20 cellular contexts compared by ENCODE assay signal in the genomic region with DNA sequence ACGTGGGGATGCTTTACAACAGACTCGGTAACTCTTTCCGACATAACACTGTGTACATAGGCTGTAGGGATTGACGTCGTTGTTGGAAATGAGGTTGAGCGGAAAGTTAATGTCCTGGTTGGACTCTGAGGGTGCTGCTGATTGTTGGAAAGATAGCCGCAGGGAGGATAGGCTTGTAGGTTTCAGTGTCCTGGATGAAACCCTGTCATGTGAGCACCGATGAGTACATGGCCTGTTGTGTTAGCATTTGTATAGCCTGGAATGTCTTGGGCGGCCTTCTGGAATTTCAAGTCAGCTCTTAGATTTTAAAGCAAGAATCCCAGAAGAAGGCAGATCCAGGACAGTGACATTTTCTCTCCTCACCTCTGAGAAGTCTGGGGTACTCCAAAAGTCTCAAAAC.
DNase-seq lines count a peak whose midpoint lies in the region; ATAC-seq and TF ChIP-seq lines count a peak whose summit lies in the region.
"Had no signal": no experiment of that assay in that cellular context is flagged by ENCODE, and none has a peak within 500 bp of the region (broad histone marks: within the 10 kb centered on the region; RNA-seq: fewer than 3 reads in every experiment).

No MANE protein-coding gene starts in this region.

- BruUV-seq in PC-3 (replicated peaks; lab: Mats Ljungman, UMichigan), result no TSS peak

- no peak for DNase-seq in CD4-positive, alpha-beta T cell
- peak; percentile 92 for DNase-seq in SK-MEL-5 (ENCODE audit: low read depth, low spot score)
- DNase-seq in glutamatergic neuron, result no peak
- DNase-seq in neural progenitor cell (ENCODE audit: low spot score), result peak; percentile 59
- no peak for DNase-seq in PC-3
- no peak for DNase-seq in ecto neural progenitor cell (ENCODE audit: low spot score)
- DNase-seq in effector CD8-positive, alpha-beta T cell (lab: John Stamatoyannopoulos, UW), result no peak
- DNase-seq: activated naive CD8-positive, alpha-beta T cell treated with anti-CD3 and anti-CD28 coated beads, Interleukin-2, amount 50 U/mL, for 24 hours; HCEC 1CT; heart right ventricle; Kasumi-1; lower lobe of right lung; NCI-H1694; NCI-H524; PC-9; stimulated activated naive CD8-positive, alpha-beta T cell treated with anti-CD3 and anti-CD28 coated beads, Interleukin-15, Interleukin-2, amounts not matched to agents 100 U/mL and 50 U/mL, for 24 hours; uterus; WERI-Rb-1 had no signal

- no peaks in the 10 kb centered on the region for H3K9me3 Mint-ChIP-seq in CD4-positive, alpha-beta T cell
- H3K9me3 Mint-ChIP-seq in glutamatergic neuron (ENCODE audit: unreplicated experiment) (peaks cover 8% of the 10 kb centered on the region), neural progenitor cell (peaks cover 5% of the 10 kb centered on the region)
- H3K9me3 Mint-ChIP-seq: activated naive CD8-positive, alpha-beta T cell treated with anti-CD3 and anti-CD28 coated beads, Interleukin-2, amount 50 U/mL, for 24 hours had no signal

- CTCF ChIA-PET in CD4-positive, alpha-beta T cell (lab: Charles Lee), result interaction anchor here (1.2 kb wide), 1 partner anchor 11 kb away, joined by 3 read pairs; no protein-coding TSS in a partner anchor
- CTCF ChIA-PET in PC-3 (lab: Charles Lee), result no interaction called here

- H3F3A ChIP-seq in neural progenitor cell (ENCODE audit: low read depth), result peaks cover 24% of the 10 kb centered on the region
- no peaks in the 10 kb centered on the region for H3F3A ChIP-seq in PC-3 (ENCODE audit: low read length, unreplicated experiment)

- H3K4me1 ChIP-seq in neural progenitor cell, result peaks cover 22% of the 10 kb centered on the region
- no peaks in the 10 kb centered on the region for H3K4me1 ChIP-seq in PC-3 (ENCODE audit: insufficient read depth, low read length)
- H3K4me1 ChIP-seq: uterus had no signal

- H3K9ac ChIP-seq in neural progenitor cell, result no peak overlapping the region
- H3K9ac ChIP-seq in PC-3 (ENCODE audit: low read length), result no peak overlapping the region

- no peak for ATAC-seq in CD4-positive, alpha-beta T cell (ENCODE audit: poor library complexity)
- ATAC-seq in PC-3 (no peak), SK-N-SH treated with all-trans-retinoic acid at 6 μM for 48 hours (no peak)
- ATAC-seq: activated naive CD8-positive, alpha-beta T cell treated with anti-CD3 and anti-CD28 coated beads, Interleukin-2, amount 50 U/mL, for 24 hours; heart right ventricle; stimulated activated naive CD8-positive, alpha-beta T cell treated with anti-CD3 and anti-CD28 coated beads, Interleukin-15, Interleukin-2, amounts not matched to agents 100 U/mL and 50 U/mL, for 24 hours had no signal

- H3K4me1 Mint-ChIP-seq in CD4-positive, alpha-beta T cell (ENCODE audit: low read depth), result peaks cover 15% of the 10 kb centered on the region
- H3K4me1 Mint-ChIP-seq in glutamatergic neuron (ENCODE audit: low read depth, unreplicated experiment) (peaks cover 16% of the 10 kb centered on the region), neural progenitor cell (peaks cover 9% of the 10 kb centered on the region)

- H2AFZ ChIP-seq in neural progenitor cell (replicated peaks) (no peak overlapping the region), PC-3 (ENCODE audit: low read length) (no peak overlapping the region)
- H2AFZ ChIP-seq: PC-9 had no signal

- H3K27me3 ChIP-seq in CD4-positive, alpha-beta T cell (ENCODE audit: control insufficient read depth, insufficient read depth, low read length), result no peaks in the 10 kb centered on the region
- H3K27me3 ChIP-seq in neural progenitor cell, result no peaks in the 10 kb centered on the region
- no peaks in the 10 kb centered on the region for H3K27me3 ChIP-seq in PC-3 (ENCODE audit: low read length)
- H3K27me3 ChIP-seq: heart right ventricle, uterus had no signal

- no peak overlapping the region for H3K27ac ChIP-seq in CD4-positive, alpha-beta T cell (ENCODE audit: low read depth, low read length)
- H3K27ac ChIP-seq in neural progenitor cell (no peak overlapping the region), PC-3 (ENCODE audit: low read length) (no peak overlapping the region)
- H3K27ac ChIP-seq: heart right ventricle, lower lobe of right lung, PC-9, uterus, WERI-Rb-1 had no signal

- in situ Hi-C loops in SK-MEL-5 (cut with HindIII; ENCODE audit: low pct_unique_long_range_greater_than_20kb, low sequenced_read_pairs), result no loop called here

- H3K4me3 ChIP-seq in neural progenitor cell (no peak overlapping the region), PC-3 (ENCODE audit: low read length) (no peak overlapping the region)
- H3K4me3 ChIP-seq: heart right ventricle, lower lobe of right lung, PC-9, skin epidermis, uterus had no signal

- no peak for TF ChIP-seq CTCF in CD4-positive, alpha-beta T cell (IDR thresholded peaks at IDR 0.05)
- TF ChIP-seq CTCF in glutamatergic neuron (IDR thresholded peaks at IDR 0.05; ENCODE audit: partially characterized antibody, unreplicated experiment) (no peak), neural progenitor cell (IDR thresholded peaks at IDR 0.05) (no peak), PC-3 (conservative IDR thresholded peaks at IDR 0.05; ENCODE audit: low read depth, low read length) (no peak)

- POLR2A ChIA-PET in CD4-positive, alpha-beta T cell (lab: Charles Lee), result interaction anchor here (0.7 kb wide), 1 partner anchor 331 kb away, joined by 3 read pairs; no protein-coding TSS in a partner anchor
- POLR2A ChIA-PET in PC-3 (lab: Charles Lee; ENCODE audit: unreplicated experiment), result no interaction called here

- H3K4me2 ChIP-seq in neural progenitor cell, result peak overlapping the region; percentile 41
- H3K4me2 ChIP-seq in PC-3 (ENCODE audit: low read length), result no peak overlapping the region
- H3K4me2 ChIP-seq: PC-9 had no signal

- H3K79me2 ChIP-seq in neural progenitor cell (ENCODE audit: low read depth) (peaks cover 11% of the 10 kb centered on the region), PC-3 (ENCODE audit: low read length) (no peaks in the 10 kb centered on the region)

- peak overlapping the region; percentile 60 for H3K27ac Mint-ChIP-seq in CD4-positive, alpha-beta T cell
- H3K27ac Mint-ChIP-seq in glutamatergic neuron (ENCODE audit: unreplicated experiment) (peak overlapping the region; percentile 22), neural progenitor cell (peak overlapping the region; percentile 47)

- no peaks in the 10 kb centered on the region for H3K27me3 Mint-ChIP-seq in CD4-positive, alpha-beta T cell
- H3K27me3 Mint-ChIP-seq in glutamatergic neuron (ENCODE audit: unreplicated experiment), result peaks cover 2% of the 10 kb centered on the region
- no peaks in the 10 kb centered on the region for H3K27me3 Mint-ChIP-seq in neural progenitor cell (ENCODE audit: insufficient read depth, low read depth)
- H3K27me3 Mint-ChIP-seq: activated naive CD8-positive, alpha-beta T cell treated with anti-CD3 and anti-CD28 coated beads, Interleukin-2, amount 50 U/mL, for 24 hours had no signal

- no peak overlapping the region for H3K4me3 Mint-ChIP-seq in CD4-positive, alpha-beta T cell
- H3K4me3 Mint-ChIP-seq in glutamatergic neuron (ENCODE audit: unreplicated experiment) (no peak overlapping the region), neural progenitor cell (no peak overlapping the region)
- H3K4me3 Mint-ChIP-seq: activated naive CD8-positive, alpha-beta T cell treated with anti-CD3 and anti-CD28 coated beads, Interleukin-2, amount 50 U/mL, for 24 hours had no signal

- no peaks in the 10 kb centered on the region for H3K9me3 ChIP-seq in CD4-positive, alpha-beta T cell (ENCODE audit: control insufficient read depth, low read length)
- H3K9me3 ChIP-seq in neural progenitor cell (ENCODE audit: low read depth) (no peaks in the 10 kb centered on the region), PC-3 (ENCODE audit: low read length) (no peaks in the 10 kb centered on the region)
- H3K9me3 ChIP-seq: heart right ventricle, lower lobe of right lung, uterus had no signal

- peaks cover 39% of the 10 kb centered on the region for H3K36me3 Mint-ChIP-seq in CD4-positive, alpha-beta T cell (ENCODE audit: low read depth)
- peaks cover 9% of the 10 kb centered on the region for H3K36me3 Mint-ChIP-seq in glutamatergic neuron (ENCODE audit: unreplicated experiment)
- peaks cover 22% of the 10 kb centered on the region for H3K36me3 Mint-ChIP-seq in neural progenitor cell

- intact Hi-C loops in CD4-positive, alpha-beta T cell (cut with DNase I, micrococcal nuclease), result loop anchor here in 1 of 2 experiments (5.0 kb wide), 1 partner anchor 61 kb away; no protein-coding TSS in a partner anchor
- intact Hi-C loops in PC-3 (cut with micrococcal nuclease), result no loop called here

- H3K36me3 ChIP-seq in neural progenitor cell (no peaks in the 10 kb centered on the region), PC-3 (ENCODE audit: low read depth, low read length) (no peaks in the 10 kb centered on the region)
- H3K36me3 ChIP-seq: uterus had no signal

- no peaks in the 10 kb centered on the region for H3K9me2 ChIP-seq in PC-3 (replicated peaks; ENCODE audit: low read length)

- H4K20me1 ChIP-seq in neural progenitor cell (ENCODE audit: low read depth) (peaks cover 28% of the 10 kb centered on the region), PC-3 (ENCODE audit: low read length) (no peaks in the 10 kb centered on the region)

TF ChIP-seq in SK-N-SH treated with all-trans-retinoic acid at 6 μM for 48 hours, 23 proteins besides CTCF, POLR2A, EP300 and RAD21 (continues in another document):
- no peak for TF ChIP-seq POU6F1 (CRISPR knock-in tag; IDR thresholded peaks at IDR 0.05; ENCODE audit: borderline replicate concordance, low read depth)

Comparison
In these comparisons a context has a peak if more than half of its experiments do, and no peak if none do; other contexts are left out.
1. DNase-seq: peak in SK-MEL-5 (single experiment) and neural progenitor cell (single experiment); none in CD4-positive, alpha-beta T cell (0 of 10), glutamatergic neuron (single experiment), PC-3 (single experiment), ecto neural progenitor cell (single experiment) and effector CD8-positive, alpha-beta T cell (single experiment).
2. Peak in every context shown above with its lines, with median percentiles within 50 percentile points of each other: H3K27ac Mint-ChIP-seq.